ENCODE assay signal across 21 cellular contexts in genomic region chr3:151199569-151200438, GRCh38. TPM values are rescaled to one million over a fixed set of nuclear protein-coding genes. Genes with fewer than 3 reads are reported as not detected.
A peak's percentile ranks its signal among the peaks of the same experiment; 100 is the strongest.
DNase-seq lines count a peak whose midpoint lies in the region; ATAC-seq, FAIRE-seq and TF ChIP-seq lines count a peak whose summit lies in the region.
"Had no signal": no experiment of that assay in that cellular context is flagged by ENCODE, and none has a peak within 500 bp of the region (broad histone marks: within the 10 kb centered on the region; RNA-seq: fewer than 3 reads in every experiment).

No MANE protein-coding gene starts in this region.

- peak overlapping the region; percentile 89 for H3K4me3 Mint-ChIP-seq in activated naive CD4-positive, alpha-beta T cell treated with anti-CD3 and anti-CD28 coated beads, Interleukin-2, amount 50 U/mL, for 24 hours
- peak overlapping the region; percentile 87 for H3K4me3 Mint-ChIP-seq in activated CD8-positive, alpha-beta T cell treated with anti-CD3 and anti-CD28 coated beads for 36 hours
- H3K4me3 Mint-ChIP-seq in HFFc6: no peak overlapping the region
- H3K4me3 Mint-ChIP-seq: brain had no signal

- no peaks in the 10 kb centered on the region for H3K36me3 ChIP-seq in keratinocyte (ENCODE audit: control insufficient read depth in 2 of 2, extremely low read depth in 1 of 2, insufficient read depth in 2 of 2, low read length in 2 of 2)
- H3K36me3 ChIP-seq: esophagus squamous epithelium had no signal

- H2AFZ ChIP-seq in keratinocyte (ENCODE audit: control insufficient read depth, low read length): no peak overlapping the region

- POLR2A ChIA-PET in activated CD8-positive, alpha-beta T cell treated with anti-CD3 and anti-CD28 coated beads for 36 hours (lab: Charles Lee): interaction anchor here (0.6 to 6.9 kb wide), 14 partner anchors 7 to 1070 kb away, joined by 3 to 86 read pairs (median 8); partner anchors contain the start of genes MBNL1 and SIAH2

- peaks cover 30% of the 10 kb centered on the region for H3K36me3 Mint-ChIP-seq in activated naive CD4-positive, alpha-beta T cell treated with anti-CD3 and anti-CD28 coated beads, Interleukin-2, amount 50 U/mL, for 24 hours
- peaks cover 70% of the 10 kb centered on the region for H3K36me3 Mint-ChIP-seq in activated CD8-positive, alpha-beta T cell treated with anti-CD3 and anti-CD28 coated beads for 36 hours (ENCODE audit: low read depth)
- no peaks in the 10 kb centered on the region for H3K36me3 Mint-ChIP-seq in HFFc6 (ENCODE audit: low read depth)
- H3K36me3 Mint-ChIP-seq: brain, IgD-negative memory B cell had no signal

- H3K79me2 ChIP-seq in keratinocyte (ENCODE audit: control insufficient read depth, insufficient read depth, low read length): no peaks in the 10 kb centered on the region

- H3K9me3 Mint-ChIP-seq in activated naive CD4-positive, alpha-beta T cell treated with anti-CD3 and anti-CD28 coated beads, Interleukin-2, amount 50 U/mL, for 24 hours: no peaks in the 10 kb centered on the region
- peaks cover 4% of the 10 kb centered on the region for H3K9me3 Mint-ChIP-seq in activated CD8-positive, alpha-beta T cell treated with anti-CD3 and anti-CD28 coated beads for 36 hours
- H3K9me3 Mint-ChIP-seq in HFFc6: no peaks in the 10 kb centered on the region
- H3K9me3 Mint-ChIP-seq: brain had no signal

- no peaks in the 10 kb centered on the region for H4K20me1 ChIP-seq in keratinocyte (ENCODE audit: control insufficient read depth, extremely low read depth, insufficient read depth, low read length)

- peak overlapping the region; percentile 100 for H3K27ac Mint-ChIP-seq in activated naive CD4-positive, alpha-beta T cell treated with anti-CD3 and anti-CD28 coated beads, Interleukin-2, amount 50 U/mL, for 24 hours
- peak overlapping the region; percentile 96 for H3K27ac Mint-ChIP-seq in activated CD8-positive, alpha-beta T cell treated with anti-CD3 and anti-CD28 coated beads for 36 hours
- H3K27ac Mint-ChIP-seq in HFFc6: no peak overlapping the region
- H3K27ac Mint-ChIP-seq: brain had no signal

- CTCF ChIA-PET in activated CD8-positive, alpha-beta T cell treated with anti-CD3 and anti-CD28 coated beads for 36 hours (lab: Charles Lee): interaction anchor here (1.2 to 4.0 kb wide), 5 partner anchors 11 to 79 kb away, joined by 3 to 24 read pairs (median 12); partner anchors contain the start of gene P2RY14

- dilution Hi-C loops in keratinocyte (cut with MboI; ENCODE audit: extremely low pct_ligation_motif_present, low sequenced_read_pairs): no loop called here

- no peak for TF ChIP-seq CTCF in activated CD8-positive, alpha-beta T cell treated with anti-CD3 and anti-CD28 coated beads for 36 hours (IDR thresholded peaks at IDR 0.05)
- TF ChIP-seq CTCF in keratinocyte (optimal IDR thresholded peaks at IDR 0.05 in 1 of 3, IDR thresholded peaks at IDR 0.05 in 1 of 3, conservative IDR thresholded peaks at IDR 0.05 in 1 of 3; ENCODE audit: extremely low read depth in 1 of 3, insufficient read depth in 2 of 3, low read length in 3 of 3) (no peak), HFFc6 (IDR thresholded peaks at IDR 0.05) (no peak)

- no peaks in the 10 kb centered on the region for H3K27me3 ChIP-seq in keratinocyte (ENCODE audit: control insufficient read depth, extremely low read depth, insufficient read depth, low read length)
- H3K27me3 ChIP-seq: esophagus squamous epithelium had no signal

- ATAC-seq in activated CD8-positive, alpha-beta T cell treated with anti-CD3 and anti-CD28 coated beads for 36 hours: peak; percentile 19

- FAIRE-seq in keratinocyte (lab: Jason Lieb, UNC): peak; percentile 59

- no peak overlapping the region for H3K4me3 ChIP-seq in keratinocyte (ENCODE audit: control insufficient read depth in 2 of 3, extremely low read depth in 1 of 3, insufficient read depth in 2 of 3, low read depth in 1 of 3, low read length in 3 of 3)
- H3K4me3 ChIP-seq: esophagus squamous epithelium had no signal

- no peak overlapping the region for H3K27ac ChIP-seq in keratinocyte (ENCODE audit: control insufficient read depth, insufficient read depth, low read length)
- H3K27ac ChIP-seq: esophagus squamous epithelium had no signal

- intact Hi-C loops in activated CD8-positive, alpha-beta T cell treated with anti-CD3 and anti-CD28 coated beads for 36 hours (cut with micrococcal nuclease): loop anchor here (5.0 kb wide), 2 partner anchors 438 to 1002 kb away; partner anchors contain the start of gene SIAH2

- H3K9ac ChIP-seq in keratinocyte (ENCODE audit: control insufficient read depth, extremely low read depth, insufficient read depth, low read length): no peak overlapping the region

- no peaks in the 10 kb centered on the region for H3K9me1 ChIP-seq in keratinocyte (ENCODE audit: control insufficient read depth, extremely low read depth, insufficient read depth, low read length)

- H3K4me1 Mint-ChIP-seq in activated naive CD4-positive, alpha-beta T cell treated with anti-CD3 and anti-CD28 coated beads, Interleukin-2, amount 50 U/mL, for 24 hours: peaks cover 51% of the 10 kb centered on the region
- H3K4me1 Mint-ChIP-seq in activated CD8-positive, alpha-beta T cell treated with anti-CD3 and anti-CD28 coated beads for 36 hours (ENCODE audit: low read depth): peaks cover 46% of the 10 kb centered on the region
- peaks cover 10% of the 10 kb centered on the region for H3K4me1 Mint-ChIP-seq in HFFc6 (ENCODE audit: low read depth)
- H3K4me1 Mint-ChIP-seq: brain had no signal

- H3K9me3 ChIP-seq in keratinocyte (ENCODE audit: control insufficient read depth, low read depth, low read length): no peaks in the 10 kb centered on the region
- H3K9me3 ChIP-seq: esophagus squamous epithelium had no signal

- no peaks in the 10 kb centered on the region for H3K27me3 Mint-ChIP-seq in activated naive CD4-positive, alpha-beta T cell treated with anti-CD3 and anti-CD28 coated beads, Interleukin-2, amount 50 U/mL, for 24 hours
- H3K27me3 Mint-ChIP-seq in activated CD8-positive, alpha-beta T cell treated with anti-CD3 and anti-CD28 coated beads for 36 hours: no peaks in the 10 kb centered on the region
- H3K27me3 Mint-ChIP-seq in HFFc6 (ENCODE audit: insufficient read depth): no peaks in the 10 kb centered on the region
- H3K27me3 Mint-ChIP-seq: IgD-negative memory B cell had no signal

- no peaks in the 10 kb centered on the region for H3K4me1 ChIP-seq in keratinocyte (ENCODE audit: control insufficient read depth, extremely low read depth, insufficient read depth, low read length)
- H3K4me1 ChIP-seq: esophagus squamous epithelium had no signal

- DNase-seq in activated naive CD4-positive, alpha-beta T cell (lab: John Stamatoyannopoulos, UW): no peak
- no peak for DNase-seq in activated CD8-positive, alpha-beta T cell treated with anti-CD3 and anti-CD28 coated beads for 36 hours
- DNase-seq in keratinocyte (ENCODE audit: low read depth, low spot score) (no peak), HFFc6 (no peak), HK-2 (ENCODE audit: unreplicated experiment) (no peak), NCI-H2107 treated with DMSO at 0.1 percent for 48 hours (lab: John Stamatoyannopoulos, UW; ENCODE audit: unreplicated experiment) (no peak), mesenteric fat pad (ENCODE audit: low spot score) (no peak)
- DNase-seq: Calu3; esophagus squamous epithelium; kidney glomerular epithelial cell; midbrain; NCI-H1048; NCI-H82; nucleus accumbens; RPMI8226; stimulated activated CD4-positive, alpha-beta T cell treated with anti-CD3 and anti-CD28 coated beads, Interleukin-4, amount 100 ng/mL, for 4 hours had no signal

- H3K4me2 ChIP-seq in keratinocyte (ENCODE audit: control insufficient read depth, extremely low read depth, insufficient read depth, low read depth, low read length): no peak overlapping the region

RNA-seq across cellular contexts. Expression of gene GPR171, which starts 3.2 kb away (rescaled TPM):
- 100 to 1,000 TPM in 1 of 2 experiments, 10 to 100 TPM in 1; 91.8 to 101 TPM for total RNA-seq in activated CD8-positive, alpha-beta T cell treated with anti-CD3 and anti-CD28 coated beads for 36 hours
- not detected in 3 replicates for polyA plus RNA-seq in keratinocyte
- not detected for polyA plus RNA-seq in keratinocyte (2011; ENCODE audit: low read depth)
- not detected in 2 replicates for polyA plus RNA-seq in keratinocyte (2011; cell fraction: cytosol; rRNA removed)
- polyA plus RNA-seq in keratinocyte (2011; cell fraction: nucleus; rRNA removed): not detected in 2 replicates
- polyA plus RNA-seq in keratinocyte (2012; ENCODE audit: low replicate concordance): not detected in 2 replicates
- polyA minus RNA-seq in keratinocyte: not detected in 3 replicates
- polyA minus RNA-seq in keratinocyte (2011; cell fraction: cytosol; rRNA and poly(A)+ RNA removed): not detected
- not detected in 2 replicates for polyA minus RNA-seq in keratinocyte (2011; cell fraction: nucleus; rRNA and poly(A)+ RNA removed)
- total RNA-seq in HFFc6 (2021; fragmentation: NEBNext Ultra II Directional; extraction: Animal tissue kit (Norgen Biotek cat#: 25700)): not detected
- 1.8 TPM for total RNA-seq in mesenteric fat pad
- total RNA-seq: Calu3, dermis microvascular lymphatic vessel endothelial cell, G401 had no signal

Comparison
In these comparisons a context has a peak if more than half of its experiments do, and no peak if none do; other contexts are left out.
1. RNA of gene GPR171, which starts 3.2 kb away (total RNA-seq): 91.8 to 101 TPM in activated CD8-positive, alpha-beta T cell treated with anti-CD3 and anti-CD28 coated beads for 36 hours; 1.8 TPM in mesenteric fat pad (single experiment) and not detected in HFFc6; every median in the first group is over 10 times any median in the second.